Comparison of ENCODE assay signal across 3 cellular contexts in the genomic region with DNA sequence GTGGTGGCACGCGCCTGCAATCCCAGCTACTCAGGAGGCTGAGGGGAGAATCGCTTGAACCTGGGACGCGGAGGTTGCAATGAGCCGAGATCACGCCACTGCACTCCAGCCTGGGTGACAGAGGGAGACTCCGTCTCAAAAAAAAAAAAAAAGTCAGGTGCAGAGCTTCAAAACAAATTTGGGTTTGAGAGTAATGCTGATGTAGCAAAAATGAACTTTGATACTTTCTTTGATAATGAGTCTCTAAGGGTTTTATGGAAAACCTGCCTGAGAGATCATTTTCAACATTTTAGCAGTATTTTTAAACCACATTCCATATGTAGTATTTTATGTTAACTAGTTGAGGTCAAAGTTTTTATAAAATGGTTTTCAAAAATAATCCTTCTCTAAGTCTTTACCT.
TF ChIP-seq lines count a peak whose summit lies in the region.

No MANE protein-coding gene starts in this region.

TF ChIP-seq in A549, 52 proteins besides CTCF, POLR2A, EP300 and RAD21:
- TF ChIP-seq MAFK (IDR thresholded peaks at IDR 0.05; ENCODE audit: partially characterized antibody) (peak; percentile 89), CHD2 (IDR thresholded peaks at IDR 0.05; ENCODE audit: low read length, partially characterized antibody) (no peak), GATA3 (IDR thresholded peaks at IDR 0.05; ENCODE audit: borderline replicate concordance) (no peak), ZSCAN20 (CRISPR knock-in tag; IDR thresholded peaks at IDR 0.05) (no peak)

TF ChIP-seq in IMR-90, 13 proteins besides CTCF, POLR2A, EP300 and RAD21:
- TF ChIP-seq MAFK (IDR thresholded peaks at IDR 0.05; ENCODE audit: low read depth, low read length): peak; percentile 95
- TF ChIP-seq MAZ (IDR thresholded peaks at IDR 0.05; ENCODE audit: borderline replicate concordance, low read depth, low read length): no peak
- TF ChIP-seq USF2 (IDR thresholded peaks at IDR 0.05; ENCODE audit: low read depth, low read length): no peak

TF ChIP-seq in H1, 55 proteins besides CTCF, POLR2A, EP300 and RAD21:
- TF ChIP-seq HDAC2 (IDR thresholded peaks at IDR 0.05; ENCODE audit: borderline replicate concordance in 1 of 2, low read depth in 2 of 2, low read length in 2 of 2): no peak
- peak; percentile 66; the same call in 1 of the 2 replicates for TF ChIP-seq MAFK (IDR thresholded peaks at IDR 0.05; ENCODE audit: low read depth, low read length)
- TF ChIP-seq CEBPB (IDR thresholded peaks at IDR 0.05; ENCODE audit: low read depth, low read length): no peak
